Comparison of ENCODE assay signal across 1 cellular context in genomic region chr1:24743404-24744211, GRCh38.
TF ChIP-seq lines count a peak whose summit lies in the region.

No MANE protein-coding gene starts in this region.

TF ChIP-seq in GM23338, 12 proteins besides CTCF, POLR2A, EP300 and RAD21 (continued from another document):
- TF ChIP-seq REST (IDR thresholded peaks at IDR 0.05; ENCODE audit: unreplicated experiment) (no peak), EZH2phosphoT487 (IDR thresholded peaks at IDR 0.05; ENCODE audit: unreplicated experiment) (no peak)
- TF ChIP-seq, protein P1, sequence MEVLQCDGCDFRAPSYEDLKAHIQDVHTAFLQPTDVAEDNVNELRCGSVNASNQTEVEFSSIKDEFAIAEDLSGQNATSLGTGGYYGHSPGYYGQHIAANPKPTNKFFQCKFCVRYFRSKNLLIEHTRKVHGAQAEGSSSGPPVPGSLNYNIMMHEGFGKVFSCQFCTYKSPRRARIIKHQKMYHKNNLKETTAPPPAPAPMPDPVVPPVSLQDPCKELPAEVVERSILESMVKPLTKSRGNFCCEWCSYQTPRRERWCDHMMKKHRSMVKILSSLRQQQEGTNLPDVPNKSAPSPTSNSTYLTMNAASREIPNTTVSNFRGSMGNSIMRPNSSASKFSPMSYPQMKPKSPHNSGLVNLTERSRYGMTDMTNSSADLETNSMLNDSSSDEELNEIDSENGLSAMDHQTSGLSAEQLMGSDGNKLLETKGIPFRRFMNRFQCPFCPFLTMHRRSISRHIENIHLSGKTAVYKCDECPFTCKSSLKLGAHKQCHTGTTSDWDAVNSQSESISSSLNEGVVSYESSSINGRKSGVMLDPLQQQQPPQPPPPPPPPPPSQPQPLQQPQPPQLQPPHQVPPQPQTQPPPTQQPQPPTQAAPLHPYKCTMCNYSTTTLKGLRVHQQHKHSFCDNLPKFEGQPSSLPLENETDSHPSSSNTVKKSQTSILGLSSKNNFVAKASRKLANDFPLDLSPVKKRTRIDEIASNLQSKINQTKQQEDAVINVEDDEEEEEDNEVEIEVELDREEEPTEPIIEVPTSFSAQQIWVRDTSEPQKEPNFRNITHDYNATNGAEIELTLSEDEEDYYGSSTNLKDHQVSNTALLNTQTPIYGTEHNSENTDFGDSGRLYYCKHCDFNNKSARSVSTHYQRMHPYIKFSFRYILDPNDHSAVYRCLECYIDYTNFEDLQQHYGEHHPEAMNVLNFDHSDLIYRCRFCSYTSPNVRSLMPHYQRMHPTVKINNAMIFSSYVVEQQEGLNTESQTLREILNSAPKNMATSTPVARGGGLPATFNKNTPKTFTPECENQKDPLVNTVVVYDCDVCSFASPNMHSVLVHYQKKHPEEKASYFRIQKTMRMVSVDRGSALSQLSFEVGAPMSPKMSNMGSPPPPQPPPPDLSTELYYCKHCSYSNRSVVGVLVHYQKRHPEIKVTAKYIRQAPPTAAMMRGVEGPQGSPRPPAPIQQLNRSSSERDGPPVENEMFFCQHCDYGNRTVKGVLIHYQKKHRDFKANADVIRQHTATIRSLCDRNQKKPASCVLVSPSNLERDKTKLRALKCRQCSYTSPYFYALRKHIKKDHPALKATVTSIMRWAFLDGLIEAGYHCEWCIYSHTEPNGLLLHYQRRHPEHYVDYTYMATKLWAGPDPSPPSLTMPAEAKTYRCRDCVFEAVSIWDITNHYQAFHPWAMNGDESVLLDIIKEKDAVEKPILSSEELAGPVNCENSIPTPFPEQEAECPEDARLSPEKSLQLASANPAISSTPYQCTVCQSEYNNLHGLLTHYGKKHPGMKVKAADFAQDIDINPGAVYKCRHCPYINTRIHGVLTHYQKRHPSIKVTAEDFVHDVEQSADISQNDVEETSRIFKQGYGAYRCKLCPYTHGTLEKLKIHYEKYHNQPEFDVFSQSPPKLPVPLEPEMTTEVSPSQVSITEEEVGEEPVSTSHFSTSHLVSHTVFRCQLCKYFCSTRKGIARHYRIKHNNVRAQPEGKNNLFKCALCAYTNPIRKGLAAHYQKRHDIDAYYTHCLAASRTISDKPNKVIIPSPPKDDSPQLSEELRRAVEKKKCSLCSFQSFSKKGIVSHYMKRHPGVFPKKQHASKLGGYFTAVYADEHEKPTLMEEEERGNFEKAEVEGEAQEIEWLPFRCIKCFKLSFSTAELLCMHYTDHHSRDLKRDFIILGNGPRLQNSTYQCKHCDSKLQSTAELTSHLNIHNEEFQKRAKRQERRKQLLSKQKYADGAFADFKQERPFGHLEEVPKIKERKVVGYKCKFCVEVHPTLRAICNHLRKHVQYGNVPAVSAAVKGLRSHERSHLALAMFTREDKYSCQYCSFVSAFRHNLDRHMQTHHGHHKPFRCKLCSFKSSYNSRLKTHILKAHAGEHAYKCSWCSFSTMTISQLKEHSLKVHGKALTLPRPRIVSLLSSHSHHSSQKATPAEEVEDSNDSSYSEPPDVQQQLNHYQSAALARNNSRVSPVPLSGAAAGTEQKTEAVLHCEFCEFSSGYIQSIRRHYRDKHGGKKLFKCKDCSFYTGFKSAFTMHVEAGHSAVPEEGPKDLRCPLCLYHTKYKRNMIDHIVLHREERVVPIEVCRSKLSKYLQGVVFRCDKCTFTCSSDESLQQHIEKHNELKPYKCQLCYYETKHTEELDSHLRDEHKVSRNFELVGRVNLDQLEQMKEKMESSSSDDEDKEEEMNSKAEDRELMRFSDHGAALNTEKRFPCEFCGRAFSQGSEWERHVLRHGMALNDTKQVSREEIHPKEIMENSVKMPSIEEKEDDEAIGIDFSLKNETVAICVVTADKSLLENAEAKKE (CRISPR knock-in tag; IDR thresholded peaks at IDR 0.05) = no peak
